In the genomic region with DNA sequence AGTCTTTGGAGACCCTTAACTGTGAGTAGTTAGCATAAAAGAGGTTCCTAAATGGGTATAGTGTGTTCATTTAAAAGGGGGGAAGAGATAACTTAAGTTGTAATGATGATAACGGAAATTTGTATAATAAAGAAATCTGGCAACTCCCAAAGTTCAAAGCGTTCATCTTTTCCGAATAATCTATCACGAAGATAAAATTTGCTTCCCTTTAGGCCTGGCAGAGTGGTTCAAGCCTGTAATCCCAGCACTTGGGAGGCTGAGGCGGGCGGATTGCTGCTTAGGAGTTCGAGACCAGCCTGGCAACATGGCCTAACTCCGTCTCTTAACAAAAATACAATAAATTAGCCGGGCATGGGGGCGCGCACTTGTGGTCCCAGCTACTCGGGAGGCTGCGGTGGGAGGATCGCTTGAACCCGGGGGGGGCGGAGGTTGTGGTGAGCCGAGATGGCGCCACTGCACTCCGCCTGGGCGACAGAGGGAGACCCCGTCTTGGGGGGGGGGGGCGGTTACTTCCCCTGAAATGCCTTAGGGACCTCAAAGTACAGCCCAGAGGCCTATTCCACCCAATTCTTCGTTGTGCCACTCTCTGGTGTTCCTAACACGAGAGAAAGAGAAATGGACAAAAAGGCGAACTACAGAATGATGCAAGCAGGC, we compare ENCODE assay signal across 8 cellular contexts. TPM values are rescaled to one million over a fixed set of nuclear protein-coding genes. Genes with fewer than 3 reads are reported as not detected.
DNase-seq lines count a peak whose midpoint lies in the region; ATAC-seq and TF ChIP-seq lines count a peak whose summit lies in the region.

No MANE protein-coding gene starts in this region.

- H3K36me3 ChIP-seq in DND-41 (ENCODE audit: insufficient read depth, low read length) (peaks cover 28% of the 10 kb centered on the region), Panc1 (ENCODE audit: control insufficient read depth, insufficient read depth, low read length) (peaks cover 18% of the 10 kb centered on the region), iPS-15b (ENCODE audit: control insufficient read depth, insufficient read depth, low read length) (peaks cover 5% of the 10 kb centered on the region)

- CTCF ChIA-PET in Panc1 (lab: Charles Lee) = interaction anchor here (0.6 to 0.7 kb wide), 2 partner anchors 10 to 380 kb away, joined by 6 to 13 read pairs; no protein-coding TSS in a partner anchor

- TF ChIP-seq POLR2A in GM18505 (IDR thresholded peaks at IDR 0.05; ENCODE audit: borderline replicate concordance, extremely low read depth, insufficient read depth, insufficient read length) = no peak

- peak overlapping the region; percentile 79 to 89 for H3K4me3 ChIP-seq in DND-41 (ENCODE audit: low read depth in 1 of 2, low read length in 2 of 2)
- H3K4me3 ChIP-seq in Panc1 (ENCODE audit: low read depth in 2 of 2, low read length in 2 of 2) = peak overlapping the region; percentile 68 to 87
- H3K4me3 ChIP-seq in iPS-15b (ENCODE audit: low read depth, low read length) = peak overlapping the region; percentile 99

- no peaks in the 10 kb centered on the region for H3K9me3 Mint-ChIP-seq in activated naive CD8-positive, alpha-beta T cell treated with anti-CD3 and anti-CD28 coated beads for 36 hours

- H3K27me3 Mint-ChIP-seq in activated naive CD8-positive, alpha-beta T cell treated with anti-CD3 and anti-CD28 coated beads for 36 hours = peaks cover 7% of the 10 kb centered on the region

- peaks cover 12% of the 10 kb centered on the region; the same call in 1 of the 2 replicates for H4K20me1 ChIP-seq in DND-41 (ENCODE audit: insufficient read depth, low read length)

- peaks cover 60% of the 10 kb centered on the region for H3K79me2 ChIP-seq in DND-41 (ENCODE audit: insufficient read depth, low read length)

- H3K36me3 Mint-ChIP-seq in activated naive CD8-positive, alpha-beta T cell treated with anti-CD3 and anti-CD28 coated beads for 36 hours = peaks cover 47% of the 10 kb centered on the region

- H3K9ac ChIP-seq in DND-41 (ENCODE audit: low read depth, low read length) (peak overlapping the region; percentile 81), iPS-15b (ENCODE audit: low read depth, low read length) (peak overlapping the region; percentile 95)

- H3K9me3 ChIP-seq in DND-41 (ENCODE audit: insufficient read depth, low read length, severe bottlenecking) (no peaks in the 10 kb centered on the region), Panc1 (ENCODE audit: control insufficient read depth, insufficient read depth, low read depth, low read length) (no peaks in the 10 kb centered on the region), iPS-15b (ENCODE audit: control insufficient read depth, insufficient read depth, low read length) (no peaks in the 10 kb centered on the region)

- no peak for TF ChIP-seq CTCF in DND-41 (IDR thresholded peaks at IDR 0.05; ENCODE audit: borderline replicate concordance, extremely low read depth, low read length, poor library complexity, severe bottlenecking)
- no peak for TF ChIP-seq CTCF in Panc1 (IDR thresholded peaks at IDR 0.05)

- ATAC-seq in DND-41 (ENCODE audit: insufficient read depth, low read depth) = peak; percentile 11
- peak; percentile 13; the same call in 1 of the 2 replicates for ATAC-seq in Panc1
- ATAC-seq in HG03565 (IDR thresholded peaks at IDR 0.05; ENCODE audit: unreplicated experiment) = no peak
- ATAC-seq in GM18505 (IDR thresholded peaks at IDR 0.05; ENCODE audit: unreplicated experiment) = no peak

- peak overlapping the region; percentile 82 for H3K4me2 ChIP-seq in DND-41 (ENCODE audit: insufficient read depth, low read length)

- H3K27ac Mint-ChIP-seq in activated naive CD8-positive, alpha-beta T cell treated with anti-CD3 and anti-CD28 coated beads for 36 hours = peak overlapping the region; percentile 100

- peaks cover 61% of the 10 kb centered on the region for H3K4me1 ChIP-seq in DND-41 (ENCODE audit: insufficient read depth, low read length)
- H3K4me1 ChIP-seq in Panc1 (ENCODE audit: control insufficient read depth, insufficient read depth, low read length) = peaks cover 3% of the 10 kb centered on the region; the same call in 1 of the 2 replicates
- H3K4me1 ChIP-seq in iPS-15b (ENCODE audit: control insufficient read depth, insufficient read depth, low read length) = peaks cover 3% of the 10 kb centered on the region

- peak overlapping the region; percentile 97 for H3K27ac ChIP-seq in DND-41 (ENCODE audit: low read length)
- H3K27ac ChIP-seq in Panc1 (ENCODE audit: low read length) = peak overlapping the region; percentile 98

- H3K4me1 Mint-ChIP-seq in activated naive CD8-positive, alpha-beta T cell treated with anti-CD3 and anti-CD28 coated beads for 36 hours = peaks cover 46% of the 10 kb centered on the region

- POLR2A ChIA-PET in Panc1 (lab: Charles Lee) = interaction anchor here (0.6 to 0.9 kb wide), 2 partner anchors 8 to 743 kb away, joined by 3 read pairs; no protein-coding TSS in a partner anchor

- intact Hi-C loops in Panc1 (cut with micrococcal nuclease; ENCODE audit: unreplicated experiment) = no loop called here

- H2AFZ ChIP-seq in DND-41 (ENCODE audit: low read depth, low read length) = peak overlapping the region; percentile 96

- H3K27me3 ChIP-seq in DND-41 (ENCODE audit: insufficient read depth, low read length, poor library complexity) = no peaks in the 10 kb centered on the region
- H3K27me3 ChIP-seq in Panc1 (ENCODE audit: control insufficient read depth, insufficient read depth, low read length) = no peaks in the 10 kb centered on the region
- no peaks in the 10 kb centered on the region for H3K27me3 ChIP-seq in iPS-15b (ENCODE audit: control insufficient read depth, insufficient read depth, low read length)

- BruUV-seq in Panc1 (replicated peaks; lab: Mats Ljungman, UMichigan) = no TSS peak

- in situ Hi-C loops in Panc1 (cut with HindIII; ENCODE audit: low pct_unique_long_range_greater_than_20kb, low sequenced_read_pairs) = no loop called here

- H3K4me3 Mint-ChIP-seq in activated naive CD8-positive, alpha-beta T cell treated with anti-CD3 and anti-CD28 coated beads for 36 hours = peak overlapping the region; percentile 97

- DNase-seq in DND-41 (peak; percentile 71), Panc1 (ENCODE audit: low read depth, low spot score) (no peak), kidney glomerular epithelial cell (lab: John Stamatoyannopoulos, UW) (no peak)
- peak; percentile 39 for DNase-seq in activated naive CD8-positive, alpha-beta T cell treated with anti-CD3 and anti-CD28 coated beads for 36 hours
- peak; percentile 15 to 30 (median 28) for DNase-seq in stimulated activated CD4-positive, alpha-beta T cell treated with anti-CD3 and anti-CD28 coated beads, Interleukin-12 subunit alpha, Interleukin-12 subunit beta, amount 100 ng/mL, for 48 hours (ENCODE audit: low read depth in 2 of 3, low spot score in 1 of 3)

RNA-seq across cellular contexts. Expression of gene N4BP2L2, which starts 0.9 kb away (rescaled TPM):
- 43.8 TPM for total RNA-seq in Panc1 (2021; ENCODE audit: unreplicated experiment)
- polyA plus RNA-seq in Panc1 (2012; ENCODE audit: insufficient read length) = 19.0 TPM
- 10 to 100 TPM; 66.7 to 68.8 TPM for total RNA-seq in activated naive CD8-positive, alpha-beta T cell treated with anti-CD3 and anti-CD28 coated beads for 36 hours

RNA-seq across cellular contexts. Expression of gene PDS5B, which starts 48.5 kb away (rescaled TPM):
- 33.9 TPM for total RNA-seq in Panc1 (2021; ENCODE audit: unreplicated experiment)
- polyA plus RNA-seq in Panc1 (2012; ENCODE audit: insufficient read length) = 9.5 TPM
- 10 to 100 TPM; 45.8 to 47.5 TPM for total RNA-seq in activated naive CD8-positive, alpha-beta T cell treated with anti-CD3 and anti-CD28 coated beads for 36 hours

Comparison
In these comparisons a context has a peak if more than half of its experiments do, and no peak if none do; other contexts are left out.
1. ATAC-seq: peak in DND-41 (single experiment) and Panc1 (single experiment); none in HG03565 (single experiment) and GM18505 (single experiment).
2. DNase-seq: peak in DND-41 (single experiment), activated naive CD8-positive, alpha-beta T cell treated with anti-CD3 and anti-CD28 coated beads for 36 hours (single experiment) and stimulated activated CD4-positive, alpha-beta T cell treated with anti-CD3 and anti-CD28 coated beads, Interleukin-12 subunit alpha, Interleukin-12 subunit beta, amount 100 ng/mL, for 48 hours (3 of 3); none in Panc1 (single experiment) and kidney glomerular epithelial cell (single experiment).
3. Peak in every context shown above with its lines, with median percentiles within 50 percentile points of each other: H3K4me3 ChIP-seq.